In the genomic region with DNA sequence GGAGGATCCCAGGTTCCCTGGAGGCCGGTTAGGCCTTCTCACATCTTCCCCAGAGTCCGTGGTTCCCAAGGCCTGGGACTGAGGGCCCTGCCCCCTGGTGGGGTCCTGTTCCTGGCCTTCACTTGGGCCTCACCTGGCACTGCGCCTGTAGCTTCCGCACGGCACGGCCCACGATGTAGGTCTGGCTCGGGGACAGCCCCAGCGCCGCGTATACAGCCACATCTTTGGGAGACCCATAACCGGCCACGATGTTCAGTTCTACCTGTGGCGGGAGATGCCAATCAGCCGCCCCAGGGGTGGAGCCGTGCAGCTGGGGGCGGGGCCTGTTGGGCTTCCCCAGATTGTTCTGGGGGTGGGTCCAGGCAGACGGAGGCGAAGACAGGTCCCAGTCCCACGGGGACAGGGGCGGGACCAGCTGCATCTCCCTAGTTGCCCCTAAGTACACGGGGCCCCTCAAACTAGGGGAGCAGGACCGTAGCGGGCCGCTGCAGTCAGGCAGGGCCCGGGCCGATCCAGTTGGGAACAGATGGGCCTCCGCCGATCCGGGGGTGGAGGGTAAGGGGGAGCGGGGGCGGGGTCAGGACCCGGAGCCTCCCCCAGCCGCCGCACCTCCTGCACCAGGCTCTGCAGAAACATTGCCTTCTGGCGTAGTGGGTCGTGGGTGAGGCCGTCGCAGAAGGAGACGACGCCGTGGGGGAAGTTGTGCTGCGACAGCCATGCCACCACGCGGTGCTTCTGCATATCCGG, we compare ENCODE assay signal across 19 cellular contexts. TPM values are rescaled to one million over a fixed set of nuclear protein-coding genes. Genes with fewer than 3 reads are reported as not detected.
DNase-seq lines count a peak whose midpoint lies in the region; ATAC-seq, FAIRE-seq and TF ChIP-seq lines count a peak whose summit lies in the region.
"Had no signal": no experiment of that assay in that cellular context is flagged by ENCODE, and none has a peak within 500 bp of the region (broad histone marks: within the 10 kb centered on the region; RNA-seq: fewer than 3 reads in every experiment).

No MANE protein-coding gene starts in this region.

- H3K23ac ChIP-seq in neuronal stem cell (ENCODE audit: low read depth, low read length, poor library complexity), result peak overlapping the region; percentile 43

- H3K27me3 ChIP-seq in neuronal stem cell (ENCODE audit: control insufficient read depth in 3 of 3, insufficient read depth in 3 of 3, low read depth in 1 of 3, low read length in 3 of 3), result no peaks in the 10 kb centered on the region
- no peaks in the 10 kb centered on the region for H3K27me3 ChIP-seq in upper lobe of right lung
- H3K27me3 ChIP-seq: cardiac muscle cell had no signal

- POLR2A ChIA-PET in WTC11 (lab: Charles Lee), result interaction anchor here (0.9 kb wide), 1 partner anchor 24 kb away, joined by 3 read pairs; the partner anchor contains the start of gene TMEM134

- no peak for TF ChIP-seq POLR2A in GM12891 (IDR thresholded peaks at IDR 0.05; ENCODE audit: low read depth, low read length)

- no peak overlapping the region for H2BK15ac ChIP-seq in neuronal stem cell (ENCODE audit: low read length)

- no peak overlapping the region for H2BK12ac ChIP-seq in neuronal stem cell (ENCODE audit: low read length)

- no peak for TF ChIP-seq CTCF in WTC11 (IDR thresholded peaks at IDR 0.05)
- TF ChIP-seq CTCF in upper lobe of right lung (IDR thresholded peaks at IDR 0.05), result no peak
- no peak for TF ChIP-seq CTCF in HFFc6 (IDR thresholded peaks at IDR 0.05)

- H3K14ac ChIP-seq in neuronal stem cell (ENCODE audit: low read length), result no peak overlapping the region

- H3K4me1 ChIP-seq in neuronal stem cell (ENCODE audit: control insufficient read depth in 2 of 2, insufficient read depth in 1 of 2, low read depth in 1 of 2, low read length in 2 of 2) (no peaks in the 10 kb centered on the region), upper lobe of right lung (no peaks in the 10 kb centered on the region)

- H3K36me3 Mint-ChIP-seq in WTC11 (peaks cover 5% of the 10 kb centered on the region; the same call in 1 of the 2 replicates), HFFc6 (ENCODE audit: low read depth) (peaks cover 1% of the 10 kb centered on the region; the same call in 1 of the 2 replicates)

- H3K27ac Mint-ChIP-seq in WTC11 (no peak overlapping the region), HFFc6 (no peak overlapping the region)
- H3K27ac Mint-ChIP-seq: activated naive CD8-positive, alpha-beta T cell treated with anti-CD3 and anti-CD28 coated beads, Interleukin-2, amount 10 ng/mL, durations not matched to agents 7 days and 5 days had no signal

- H3K36me3 ChIP-seq in neuronal stem cell (replicated peaks in 1 of 2; ENCODE audit: control insufficient read depth in 2 of 2, insufficient read depth in 2 of 2, low read length in 2 of 2), result peaks cover 65 to 91% of the 10 kb centered on the region in 2 donors
- peaks cover 65% of the 10 kb centered on the region for H3K36me3 ChIP-seq in upper lobe of right lung

- H3K9ac ChIP-seq in neuronal stem cell (ENCODE audit: low read depth, low read length, poor library complexity), result no peak overlapping the region

- FAIRE-seq in GM12891 (lab: Jason Lieb, UNC), result no peak

- H3K4me3 ChIP-seq in neuronal stem cell (ENCODE audit: low read length in 2 of 2), result no peak overlapping the region
- H3K4me3 ChIP-seq in upper lobe of right lung, result no peak overlapping the region
- H3K4me3 ChIP-seq: cardiac muscle cell had no signal

- H3K4me1 Mint-ChIP-seq in WTC11 (no peaks in the 10 kb centered on the region), HFFc6 (ENCODE audit: low read depth) (no peaks in the 10 kb centered on the region)

- H2BK120ac ChIP-seq in neuronal stem cell (ENCODE audit: low read depth, low read length), result no peak overlapping the region

- CTCF ChIA-PET in WTC11 (lab: Charles Lee), result interaction anchor here (0.8 to 1.3 kb wide), 4 partner anchors 10 to 147 kb away, joined by 4 to 6 read pairs (median 4); partner anchors contain the start of genes AIP, NUDT8 and PPP1CA

- peaks cover 8% of the 10 kb centered on the region for H3K79me1 ChIP-seq in neuronal stem cell (ENCODE audit: low read depth, low read length)

- H3K4me3 Mint-ChIP-seq in WTC11 (no peak overlapping the region), HFFc6 (no peak overlapping the region)
- H3K4me3 Mint-ChIP-seq: activated naive CD8-positive, alpha-beta T cell treated with anti-CD3 and anti-CD28 coated beads, Interleukin-2, amount 10 ng/mL, durations not matched to agents 7 days and 5 days had no signal

- H2BK5ac ChIP-seq in neuronal stem cell (ENCODE audit: low read length), result no peak overlapping the region

- WGBS in neuronal stem cell (ENCODE audit: extremely low coverage in 2 of 2, insufficient read length in 2 of 2, insufficient replicate concordance in 1 of 2), 2 donors, result no CpG with 5 or more reads among the region's 46 CpGs

- no peaks in the 10 kb centered on the region for H3K9me3 ChIP-seq in neuronal stem cell (replicated peaks in 1 of 2; ENCODE audit: control insufficient read depth in 2 of 2, insufficient read depth in 1 of 2, low read depth in 1 of 2, low read length in 2 of 2)
- H3K9me3 ChIP-seq in upper lobe of right lung, result no peaks in the 10 kb centered on the region

- H3K27me3 Mint-ChIP-seq in WTC11 (ENCODE audit: low read depth) (no peaks in the 10 kb centered on the region), HFFc6 (ENCODE audit: insufficient read depth) (peaks cover 5% of the 10 kb centered on the region; the same call in 1 of the 2 replicates)
- H3K27me3 Mint-ChIP-seq: activated naive CD8-positive, alpha-beta T cell treated with anti-CD3 and anti-CD28 coated beads, Interleukin-2, amount 10 ng/mL, durations not matched to agents 7 days and 5 days had no signal

- no peak overlapping the region for H4K91ac ChIP-seq in neuronal stem cell (ENCODE audit: low read depth, low read length, poor library complexity)

- H3K4me2 ChIP-seq in neuronal stem cell (ENCODE audit: insufficient read depth, low read length, poor library complexity, severe bottlenecking), result no peak overlapping the region

- no peak overlapping the region for H2AK5ac ChIP-seq in neuronal stem cell (ENCODE audit: low read depth, low read length)

- no peak for DNase-seq in activated CD4-positive, CD25-positive, alpha-beta regulatory T cell treated with anti-CD3 and anti-CD28 coated beads, Interleukin-2, amount 50 U/mL, for 72 hours
- peak; percentile 55 for DNase-seq in GM12891 (ENCODE audit: insufficient read length, low spot score)
- peak; percentile 79 for DNase-seq in WTC11 (ENCODE audit: low spot score)
- DNase-seq in neuronal stem cell (ENCODE audit: low spot score), result no peak
- DNase-seq in upper lobe of right lung, result no peak
- DNase-seq in HFFc6, result no peak
- DNase-seq: activated naive CD8-positive, alpha-beta T cell treated with anti-CD3 and anti-CD28 coated beads, Interleukin-2, amount 10 ng/mL, durations not matched to agents 7 days and 5 days; effector memory CD4-positive, alpha-beta T cell; GDM1; NCI-H2081; NCI-H774; RPMI8226; substantia nigra had no signal

- no peak overlapping the region for H2AFZ ChIP-seq in neuronal stem cell (ENCODE audit: low read length)

- H4K8ac ChIP-seq in neuronal stem cell (ENCODE audit: low read depth, low read length), result peak overlapping the region; percentile 92

- no peak overlapping the region for H3K4ac ChIP-seq in neuronal stem cell (ENCODE audit: low read length)

- H3K9me3 Mint-ChIP-seq in WTC11 (no peaks in the 10 kb centered on the region), HFFc6 (no peaks in the 10 kb centered on the region)
- H3K9me3 Mint-ChIP-seq: activated naive CD8-positive, alpha-beta T cell treated with anti-CD3 and anti-CD28 coated beads, Interleukin-2, amount 10 ng/mL, durations not matched to agents 7 days and 5 days had no signal

- peak overlapping the region; percentile 28 for H3K18ac ChIP-seq in neuronal stem cell (ENCODE audit: low read length)

- peak; percentile 24 to 27 for ATAC-seq in activated CD4-positive, CD25-positive, alpha-beta regulatory T cell treated with anti-CD3 and anti-CD28 coated beads, Interleukin-2, amount 50 U/mL, for 24 hours
- ATAC-seq in WTC11, result peak; percentile 83
- ATAC-seq in GM21360 (IDR thresholded peaks at IDR 0.05; ENCODE audit: unreplicated experiment), result no peak
- ATAC-seq in upper lobe of right lung, result no peak

- no peak overlapping the region for H3K27ac ChIP-seq in neuronal stem cell (replicated peaks; ENCODE audit: low read length)
- no peak overlapping the region for H3K27ac ChIP-seq in upper lobe of right lung
- H3K27ac ChIP-seq: cardiac muscle cell had no signal

- intact Hi-C loops in upper lobe of right lung (cut with DNase I), result no loop called here

TF ChIP-seq in GM12891, 5 proteins besides CTCF, POLR2A, EP300 and RAD21 (continues in another document):
- no peak for TF ChIP-seq TAF1 (IDR thresholded peaks at IDR 0.05; ENCODE audit: low read depth, low read length)

RNA-seq across cellular contexts. Expression of gene AIP, which starts 10.1 kb away (rescaled TPM):
- polyA plus RNA-seq in GM12891 (2012; ENCODE audit: low read depth, missing spikeins), result 94.7 TPM
- total RNA-seq in WTC11 (2021) (32.8 to 42.1 TPM (median 40.0 TPM) in 3 replicates), upper lobe of right lung (87.0 TPM)
- polyA plus RNA-seq in neuronal stem cell (2013, experiment 1 of 2), result 39.8 TPM
- 38.5 TPM for polyA plus RNA-seq in neuronal stem cell (2013, experiment 2 of 2)
- total RNA-seq in HFFc6 (2021; fragmentation: NEBNext Ultra II Directional; extraction: Animal tissue kit (Norgen Biotek cat#: 25700)), result 10 to 100 TPM; 53.0 to 59.4 (median 55.1) TPM

RNA-seq across cellular contexts. Expression of gene PITPNM1, which starts 12.2 kb away (rescaled TPM):
- polyA plus RNA-seq in GM12891 (2012; ENCODE audit: low read depth, missing spikeins), result 23.3 TPM
- total RNA-seq in WTC11 (2021) (51.3 to 55.4 TPM (median 51.8 TPM) in 3 replicates), upper lobe of right lung (38.2 TPM)
- 54.3 TPM for polyA plus RNA-seq in neuronal stem cell (2013, experiment 1 of 2)
- 53.2 TPM for polyA plus RNA-seq in neuronal stem cell (2013, experiment 2 of 2)
- total RNA-seq in HFFc6 (2021; fragmentation: NEBNext Ultra II Directional; extraction: Animal tissue kit (Norgen Biotek cat#: 25700)), result 10 to 100 TPM; 19.6 to 30.3 (median 23.5) TPM

RNA-seq across cellular contexts. Expression of gene CDK2AP2, which starts 15.0 kb away (rescaled TPM):
- polyA plus RNA-seq in GM12891 (2012; ENCODE audit: low read depth, missing spikeins), result 28.9 TPM
- total RNA-seq in WTC11 (2021) (47.6 to 53.1 TPM (median 52.5 TPM) in 3 replicates), upper lobe of right lung (84.2 TPM)
- polyA plus RNA-seq in neuronal stem cell (2013, experiment 1 of 2), result 32.9 TPM
- polyA plus RNA-seq in neuronal stem cell (2013, experiment 2 of 2), result 30.1 TPM
- total RNA-seq in HFFc6 (2021; fragmentation: NEBNext Ultra II Directional; extraction: Animal tissue kit (Norgen Biotek cat#: 25700)), result 10 to 100 TPM; 29.3 to 36.0 (median 31.5) TPM

RNA-seq across cellular contexts. Expression of gene TMEM134, which starts 23.9 kb away (rescaled TPM):
- 49.6 TPM for polyA plus RNA-seq in GM12891 (2012; ENCODE audit: low read depth, missing spikeins)
- total RNA-seq in WTC11 (2021) (55.6 to 61.1 TPM (median 59.6 TPM) in 3 replicates), upper lobe of right lung (46.9 TPM)
- polyA plus RNA-seq in neuronal stem cell (2013, experiment 1 of 2), result 76.5 TPM
- polyA plus RNA-seq in neuronal stem cell (2013, experiment 2 of 2), result 73.2 TPM
- total RNA-seq in HFFc6 (2021; fragmentation: NEBNext Ultra II Directional; extraction: Animal tissue kit (Norgen Biotek cat#: 25700)), result 10 to 100 TPM; 28.5 to 43.7 (median 32.2) TPM

RNA-seq across cellular contexts. Expression of gene CABP2, which starts 30.3 kb away (rescaled TPM):
- not detected for polyA plus RNA-seq in GM12891 (2012; ENCODE audit: low read depth, missing spikeins)
- total RNA-seq in WTC11 (2021), result not detected in 3 replicates
- polyA plus RNA-seq in neuronal stem cell (2013, experiment 1 of 2), result not detected
- not detected for polyA plus RNA-seq in neuronal stem cell (2013, experiment 2 of 2)
- not detected for total RNA-seq in upper lobe of right lung
- total RNA-seq in HFFc6 (2021; fragmentation: NEBNext Ultra II Directional; extraction: Animal tissue kit (Norgen Biotek cat#: 25700)), result not detected
- total RNA-seq: activated naive CD8-positive, alpha-beta T cell treated with anti-CD3 and anti-CD28 coated beads, Interleukin-2, amount 10 ng/mL, durations not matched to agents 7 days and 5 days; cardiac muscle cell; lower leg skin; posterior vena cava; T-helper 1 cell treated with Interleukin-12 subunit alpha and Interleukin-12 subunit beta and Interleukin-4 antibody, amounts not matched to agents 30 ng/mL and 1 ng/mL, for 36 hours had no signal
- polyA plus RNA-seq: cardiac muscle cell had no signal

Comparison
In these comparisons a context has a peak if more than half of its experiments do, and no peak if none do; other contexts are left out.
1. ATAC-seq: peak in activated CD4-positive, CD25-positive, alpha-beta regulatory T cell treated with anti-CD3 and anti-CD28 coated beads, Interleukin-2, amount 50 U/mL, for 24 hours (2 of 2) and WTC11 (single experiment); none in GM21360 (single experiment) and upper lobe of right lung (single experiment).
2. DNase-seq: peak in GM12891 (single experiment) and WTC11 (single experiment); none in activated CD4-positive, CD25-positive, alpha-beta regulatory T cell treated with anti-CD3 and anti-CD28 coated beads, Interleukin-2, amount 50 U/mL, for 72 hours (single experiment), neuronal stem cell (single experiment), upper lobe of right lung (single experiment) and HFFc6 (single experiment).